ENCODE assay signal across 1 cellular context in the genomic region with DNA sequence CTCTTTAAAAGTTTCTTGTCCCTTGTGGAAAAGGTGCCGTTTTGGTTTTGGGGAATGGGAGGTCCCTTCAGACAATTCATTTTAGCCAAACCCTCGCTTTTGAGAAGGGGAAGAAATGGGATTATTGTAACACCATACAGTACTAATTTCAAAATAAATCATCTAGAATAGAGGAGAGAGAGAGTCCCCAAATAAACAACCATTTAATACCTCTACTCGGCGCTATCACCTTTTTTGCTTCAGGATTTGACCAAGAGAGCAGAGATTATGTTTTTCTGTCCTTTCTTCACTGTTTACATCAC.
TF ChIP-seq lines count a peak whose summit lies in the region.

No MANE protein-coding gene starts in this region.

TF ChIP-seq in HCT116, 20 proteins besides CTCF, POLR2A, EP300 and RAD21 (continued from another document):
- no peak for TF ChIP-seq FOSL1 (IDR thresholded peaks at IDR 0.05; ENCODE audit: low read depth)
- TF ChIP-seq, protein P1, sequence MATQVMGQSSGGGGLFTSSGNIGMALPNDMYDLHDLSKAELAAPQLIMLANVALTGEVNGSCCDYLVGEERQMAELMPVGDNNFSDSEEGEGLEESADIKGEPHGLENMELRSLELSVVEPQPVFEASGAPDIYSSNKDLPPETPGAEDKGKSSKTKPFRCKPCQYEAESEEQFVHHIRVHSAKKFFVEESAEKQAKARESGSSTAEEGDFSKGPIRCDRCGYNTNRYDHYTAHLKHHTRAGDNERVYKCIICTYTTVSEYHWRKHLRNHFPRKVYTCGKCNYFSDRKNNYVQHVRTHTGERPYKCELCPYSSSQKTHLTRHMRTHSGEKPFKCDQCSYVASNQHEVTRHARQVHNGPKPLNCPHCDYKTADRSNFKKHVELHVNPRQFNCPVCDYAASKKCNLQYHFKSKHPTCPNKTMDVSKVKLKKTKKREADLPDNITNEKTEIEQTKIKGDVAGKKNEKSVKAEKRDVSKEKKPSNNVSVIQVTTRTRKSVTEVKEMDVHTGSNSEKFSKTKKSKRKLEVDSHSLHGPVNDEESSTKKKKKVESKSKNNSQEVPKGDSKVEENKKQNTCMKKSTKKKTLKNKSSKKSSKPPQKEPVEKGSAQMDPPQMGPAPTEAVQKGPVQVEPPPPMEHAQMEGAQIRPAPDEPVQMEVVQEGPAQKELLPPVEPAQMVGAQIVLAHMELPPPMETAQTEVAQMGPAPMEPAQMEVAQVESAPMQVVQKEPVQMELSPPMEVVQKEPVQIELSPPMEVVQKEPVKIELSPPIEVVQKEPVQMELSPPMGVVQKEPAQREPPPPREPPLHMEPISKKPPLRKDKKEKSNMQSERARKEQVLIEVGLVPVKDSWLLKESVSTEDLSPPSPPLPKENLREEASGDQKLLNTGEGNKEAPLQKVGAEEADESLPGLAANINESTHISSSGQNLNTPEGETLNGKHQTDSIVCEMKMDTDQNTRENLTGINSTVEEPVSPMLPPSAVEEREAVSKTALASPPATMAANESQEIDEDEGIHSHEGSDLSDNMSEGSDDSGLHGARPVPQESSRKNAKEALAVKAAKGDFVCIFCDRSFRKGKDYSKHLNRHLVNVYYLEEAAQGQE (IDR thresholded peaks at IDR 0.05; ENCODE audit: low read depth) = no peak
- no peak for TF ChIP-seq EGR1 (IDR thresholded peaks at IDR 0.05; ENCODE audit: low read depth)
- TF ChIP-seq SIN3A (IDR thresholded peaks at IDR 0.05; ENCODE audit: low read depth) = no peak
- no peak for TF ChIP-seq ELF1 (IDR thresholded peaks at IDR 0.05; ENCODE audit: borderline replicate concordance, low read depth)
- TF ChIP-seq JUND (IDR thresholded peaks at IDR 0.05) = no peak
- no peak for TF ChIP-seq EZH2phosphoT487 (IDR thresholded peaks at IDR 0.05; ENCODE audit: borderline replicate concordance)
